13 cellular contexts compared by ENCODE assay signal in the genomic region with DNA sequence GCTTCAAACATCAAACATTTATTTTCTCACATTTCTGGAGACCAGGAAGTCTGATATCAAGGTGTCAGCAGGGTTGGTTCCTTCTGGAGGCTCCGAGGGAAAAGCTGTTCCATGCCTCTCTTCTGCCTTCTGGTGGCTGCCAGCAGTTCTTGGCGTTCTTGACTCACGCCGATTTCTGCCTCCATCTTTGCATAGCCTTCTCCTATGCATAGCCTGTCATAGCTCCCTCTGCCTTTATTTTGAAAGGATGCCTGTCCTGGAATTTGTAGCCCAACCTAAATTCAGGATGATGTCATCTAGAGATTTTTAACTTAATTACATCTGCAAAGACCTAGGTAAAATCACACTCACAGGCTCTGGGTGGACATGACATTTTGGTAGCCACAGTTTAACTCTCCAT.
DNase-seq lines count a peak whose midpoint lies in the region; ATAC-seq, FAIRE-seq and TF ChIP-seq lines count a peak whose summit lies in the region.
"Had no signal": no experiment of that assay in that cellular context is flagged by ENCODE, and none has a peak within 500 bp of the region (broad histone marks: within the 10 kb centered on the region; RNA-seq: fewer than 3 reads in every experiment).

No MANE protein-coding gene starts in this region.

- H3K9me3 ChIP-seq in astrocyte (ENCODE audit: insufficient read depth, low read depth, low read length) (no peaks in the 10 kb centered on the region), mesenchymal stem cell (ENCODE audit: control insufficient read depth, low read length) (no peaks in the 10 kb centered on the region)
- H3K9me3 ChIP-seq: spleen had no signal

- H3K4me2 ChIP-seq in astrocyte (ENCODE audit: low read length), result no peak overlapping the region
- H3K4me2 ChIP-seq in mesenchymal stem cell (ENCODE audit: low read length, poor library complexity, severe bottlenecking), result no peak overlapping the region

- H2BK15ac ChIP-seq in mesenchymal stem cell (ENCODE audit: low read depth, poor library complexity, severe bottlenecking), result no peak overlapping the region

- peaks cover 43% of the 10 kb centered on the region for H3K36me3 Mint-ChIP-seq in astrocyte (ENCODE audit: low read depth, unreplicated experiment)

- no peak for ATAC-seq in HG03196 (IDR thresholded peaks at IDR 0.05; ENCODE audit: unreplicated experiment)
- ATAC-seq in GM18909 (IDR thresholded peaks at IDR 0.05; ENCODE audit: poor library complexity, unreplicated experiment), result no peak
- ATAC-seq in GM21576 (IDR thresholded peaks at IDR 0.05; ENCODE audit: unreplicated experiment), result no peak

- H3K27ac Mint-ChIP-seq in astrocyte (ENCODE audit: unreplicated experiment), result peak overlapping the region; percentile 21

- peaks cover 81% of the 10 kb centered on the region for H4K20me1 ChIP-seq in astrocyte (ENCODE audit: insufficient read depth, low read length)

- H2BK5ac ChIP-seq in mesenchymal stem cell (ENCODE audit: low read depth, low read length, poor library complexity, severe bottlenecking), result no peak overlapping the region

- H3K14ac ChIP-seq in mesenchymal stem cell (ENCODE audit: low read length in 2 of 2), result no peak overlapping the region

- no peaks in the 10 kb centered on the region for H3K27me3 Mint-ChIP-seq in astrocyte (ENCODE audit: low read depth, unreplicated experiment)
- H3K27me3 Mint-ChIP-seq: activated B cell treated with CpG ODN at 0.5 μM for 24 hours had no signal

- no peak overlapping the region for H3K9ac ChIP-seq in astrocyte (ENCODE audit: low read length)
- H3K9ac ChIP-seq in mesenchymal stem cell (ENCODE audit: low read length), result no peak overlapping the region

- H3K79me2 ChIP-seq in astrocyte (ENCODE audit: insufficient read depth, low read length), result peaks cover 43% of the 10 kb centered on the region

- H3K4me3 ChIP-seq in astrocyte (ENCODE audit: insufficient read depth, low read depth, low read length), result no peak overlapping the region
- no peak overlapping the region for H3K4me3 ChIP-seq in mesenchymal stem cell (ENCODE audit: insufficient read depth in 1 of 2, low read depth in 1 of 2, low read length in 2 of 2)
- H3K4me3 ChIP-seq: spleen had no signal

- H3K27ac ChIP-seq in astrocyte (ENCODE audit: low read depth, low read length) (no peak overlapping the region), mesenchymal stem cell (ENCODE audit: low read length, poor library complexity, severe bottlenecking) (no peak overlapping the region)

- H2AFZ ChIP-seq in astrocyte (ENCODE audit: low read depth, low read length) (no peak overlapping the region), mesenchymal stem cell (ENCODE audit: low read depth, low read length) (no peak overlapping the region)

- H4K91ac ChIP-seq in mesenchymal stem cell (ENCODE audit: low read length), result no peak overlapping the region

- DNase-seq in Ammon's horn (ENCODE audit: low spot score), result peak; percentile 56
- peak; percentile 19 for DNase-seq in ELR (ENCODE audit: low read depth)
- DNase-seq in astrocyte (ENCODE audit: low read depth), result no peak
- DNase-seq in mesenchymal stem cell, result peak; percentile 20
- DNase-seq in EL, result no peak
- DNase-seq: activated B cell treated with CpG ODN at 0.5 μM for 24 hours, islet precursor cell, NCI-H69, spleen had no signal

- H2BK120ac ChIP-seq in mesenchymal stem cell (ENCODE audit: low read depth, low read length), result no peak overlapping the region

- no peaks in the 10 kb centered on the region for H3K4me1 ChIP-seq in astrocyte (ENCODE audit: insufficient read depth, low read length)
- H3K4me1 ChIP-seq in mesenchymal stem cell (ENCODE audit: control insufficient read depth, insufficient read depth, low read depth, low read length), result no peaks in the 10 kb centered on the region

- H2AK5ac ChIP-seq in mesenchymal stem cell (ENCODE audit: low read length, severe bottlenecking), result no peak overlapping the region

- peaks cover 23% of the 10 kb centered on the region for H3K79me1 ChIP-seq in mesenchymal stem cell (replicated peaks; ENCODE audit: low read length, poor library complexity, severe bottlenecking)

- H2BK12ac ChIP-seq in mesenchymal stem cell (ENCODE audit: low read length in 2 of 2), result no peak overlapping the region

- H3K27me3 ChIP-seq in astrocyte (ENCODE audit: insufficient read depth, low read length) (no peaks in the 10 kb centered on the region), mesenchymal stem cell (ENCODE audit: control insufficient read depth in 1 of 2, insufficient read depth in 1 of 2, low read length in 2 of 2) (no peaks in the 10 kb centered on the region)
- H3K27me3 ChIP-seq: spleen had no signal

- no peak overlapping the region for H3K18ac ChIP-seq in mesenchymal stem cell (ENCODE audit: low read depth in 1 of 2, low read length in 2 of 2)

- TF ChIP-seq CTCF in astrocyte (IDR thresholded peaks at IDR 0.05; ENCODE audit: insufficient read depth, low read depth, low read length), result peak; percentile 6

- peak overlapping the region; percentile 3 for H3K4me3 Mint-ChIP-seq in astrocyte (ENCODE audit: unreplicated experiment)
- H3K4me3 Mint-ChIP-seq: activated B cell treated with CpG ODN at 0.5 μM for 24 hours had no signal

- no peaks in the 10 kb centered on the region for H3K9me3 Mint-ChIP-seq in astrocyte (ENCODE audit: unreplicated experiment)
- H3K9me3 Mint-ChIP-seq: activated B cell treated with CpG ODN at 0.5 μM for 24 hours had no signal

- WGBS in mesenchymal stem cell, result 87% methylated on average over 4 of the region's 4 CpGs

- no peak overlapping the region for H3K23ac ChIP-seq in mesenchymal stem cell (ENCODE audit: low read length in 2 of 2)

- peaks cover 4% of the 10 kb centered on the region for H3K4me1 Mint-ChIP-seq in astrocyte (ENCODE audit: low read depth, unreplicated experiment)

- peaks cover 84% of the 10 kb centered on the region for H3K36me3 ChIP-seq in astrocyte (ENCODE audit: insufficient read depth, low read length)
- peaks cover 48 to 99% of the 10 kb centered on the region in 2 experiments for H3K36me3 ChIP-seq in mesenchymal stem cell (ENCODE audit: control insufficient read depth in 1 of 2, insufficient read depth in 2 of 2, low read depth in 1 of 2, low read length in 2 of 2)

- H3K4ac ChIP-seq in mesenchymal stem cell (ENCODE audit: low read depth in 1 of 2, low read length in 2 of 2), result no peak overlapping the region

- H4K8ac ChIP-seq in mesenchymal stem cell (ENCODE audit: low read length), result no peak overlapping the region

- FAIRE-seq in astrocyte (lab: Jason Lieb, UNC), result peak; percentile 26
- FAIRE-seq: HTR-8/SVneo had no signal

Comparison
In these comparisons a context has a peak if more than half of its experiments do, and no peak if none do; other contexts are left out.
1. DNase-seq: peak in Ammon's horn (single experiment), ELR (single experiment) and mesenchymal stem cell (single experiment); none in astrocyte (single experiment) and EL (single experiment).